1 cellular context compared by ENCODE assay signal in the genomic region with DNA sequence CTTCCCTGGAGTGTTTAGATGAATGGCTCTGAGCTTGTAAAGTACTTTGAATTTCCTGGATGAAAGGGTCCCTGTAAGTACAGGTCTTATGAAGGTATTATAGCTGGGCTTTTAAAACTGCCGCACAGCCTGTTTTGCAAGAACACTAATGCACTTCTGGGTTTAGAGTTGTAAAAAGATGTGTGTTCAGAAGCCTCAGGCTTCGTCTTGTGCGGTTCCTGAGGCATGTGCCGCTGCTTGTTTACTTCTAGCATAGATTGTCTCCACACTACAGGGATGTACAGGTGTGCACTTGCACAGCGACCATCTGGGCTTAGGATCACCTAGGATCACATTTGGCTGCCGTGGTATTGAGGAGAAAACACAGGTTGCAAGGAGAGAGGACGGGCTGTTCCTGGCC.
TF ChIP-seq lines count a peak whose summit lies in the region.

No MANE protein-coding gene starts in this region.

TF ChIP-seq in GM23338, 12 proteins besides CTCF, POLR2A, EP300 and RAD21 (continued from another document):
- TF ChIP-seq, protein P1, sequence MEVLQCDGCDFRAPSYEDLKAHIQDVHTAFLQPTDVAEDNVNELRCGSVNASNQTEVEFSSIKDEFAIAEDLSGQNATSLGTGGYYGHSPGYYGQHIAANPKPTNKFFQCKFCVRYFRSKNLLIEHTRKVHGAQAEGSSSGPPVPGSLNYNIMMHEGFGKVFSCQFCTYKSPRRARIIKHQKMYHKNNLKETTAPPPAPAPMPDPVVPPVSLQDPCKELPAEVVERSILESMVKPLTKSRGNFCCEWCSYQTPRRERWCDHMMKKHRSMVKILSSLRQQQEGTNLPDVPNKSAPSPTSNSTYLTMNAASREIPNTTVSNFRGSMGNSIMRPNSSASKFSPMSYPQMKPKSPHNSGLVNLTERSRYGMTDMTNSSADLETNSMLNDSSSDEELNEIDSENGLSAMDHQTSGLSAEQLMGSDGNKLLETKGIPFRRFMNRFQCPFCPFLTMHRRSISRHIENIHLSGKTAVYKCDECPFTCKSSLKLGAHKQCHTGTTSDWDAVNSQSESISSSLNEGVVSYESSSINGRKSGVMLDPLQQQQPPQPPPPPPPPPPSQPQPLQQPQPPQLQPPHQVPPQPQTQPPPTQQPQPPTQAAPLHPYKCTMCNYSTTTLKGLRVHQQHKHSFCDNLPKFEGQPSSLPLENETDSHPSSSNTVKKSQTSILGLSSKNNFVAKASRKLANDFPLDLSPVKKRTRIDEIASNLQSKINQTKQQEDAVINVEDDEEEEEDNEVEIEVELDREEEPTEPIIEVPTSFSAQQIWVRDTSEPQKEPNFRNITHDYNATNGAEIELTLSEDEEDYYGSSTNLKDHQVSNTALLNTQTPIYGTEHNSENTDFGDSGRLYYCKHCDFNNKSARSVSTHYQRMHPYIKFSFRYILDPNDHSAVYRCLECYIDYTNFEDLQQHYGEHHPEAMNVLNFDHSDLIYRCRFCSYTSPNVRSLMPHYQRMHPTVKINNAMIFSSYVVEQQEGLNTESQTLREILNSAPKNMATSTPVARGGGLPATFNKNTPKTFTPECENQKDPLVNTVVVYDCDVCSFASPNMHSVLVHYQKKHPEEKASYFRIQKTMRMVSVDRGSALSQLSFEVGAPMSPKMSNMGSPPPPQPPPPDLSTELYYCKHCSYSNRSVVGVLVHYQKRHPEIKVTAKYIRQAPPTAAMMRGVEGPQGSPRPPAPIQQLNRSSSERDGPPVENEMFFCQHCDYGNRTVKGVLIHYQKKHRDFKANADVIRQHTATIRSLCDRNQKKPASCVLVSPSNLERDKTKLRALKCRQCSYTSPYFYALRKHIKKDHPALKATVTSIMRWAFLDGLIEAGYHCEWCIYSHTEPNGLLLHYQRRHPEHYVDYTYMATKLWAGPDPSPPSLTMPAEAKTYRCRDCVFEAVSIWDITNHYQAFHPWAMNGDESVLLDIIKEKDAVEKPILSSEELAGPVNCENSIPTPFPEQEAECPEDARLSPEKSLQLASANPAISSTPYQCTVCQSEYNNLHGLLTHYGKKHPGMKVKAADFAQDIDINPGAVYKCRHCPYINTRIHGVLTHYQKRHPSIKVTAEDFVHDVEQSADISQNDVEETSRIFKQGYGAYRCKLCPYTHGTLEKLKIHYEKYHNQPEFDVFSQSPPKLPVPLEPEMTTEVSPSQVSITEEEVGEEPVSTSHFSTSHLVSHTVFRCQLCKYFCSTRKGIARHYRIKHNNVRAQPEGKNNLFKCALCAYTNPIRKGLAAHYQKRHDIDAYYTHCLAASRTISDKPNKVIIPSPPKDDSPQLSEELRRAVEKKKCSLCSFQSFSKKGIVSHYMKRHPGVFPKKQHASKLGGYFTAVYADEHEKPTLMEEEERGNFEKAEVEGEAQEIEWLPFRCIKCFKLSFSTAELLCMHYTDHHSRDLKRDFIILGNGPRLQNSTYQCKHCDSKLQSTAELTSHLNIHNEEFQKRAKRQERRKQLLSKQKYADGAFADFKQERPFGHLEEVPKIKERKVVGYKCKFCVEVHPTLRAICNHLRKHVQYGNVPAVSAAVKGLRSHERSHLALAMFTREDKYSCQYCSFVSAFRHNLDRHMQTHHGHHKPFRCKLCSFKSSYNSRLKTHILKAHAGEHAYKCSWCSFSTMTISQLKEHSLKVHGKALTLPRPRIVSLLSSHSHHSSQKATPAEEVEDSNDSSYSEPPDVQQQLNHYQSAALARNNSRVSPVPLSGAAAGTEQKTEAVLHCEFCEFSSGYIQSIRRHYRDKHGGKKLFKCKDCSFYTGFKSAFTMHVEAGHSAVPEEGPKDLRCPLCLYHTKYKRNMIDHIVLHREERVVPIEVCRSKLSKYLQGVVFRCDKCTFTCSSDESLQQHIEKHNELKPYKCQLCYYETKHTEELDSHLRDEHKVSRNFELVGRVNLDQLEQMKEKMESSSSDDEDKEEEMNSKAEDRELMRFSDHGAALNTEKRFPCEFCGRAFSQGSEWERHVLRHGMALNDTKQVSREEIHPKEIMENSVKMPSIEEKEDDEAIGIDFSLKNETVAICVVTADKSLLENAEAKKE (CRISPR knock-in tag; IDR thresholded peaks at IDR 0.05), result no peak
- TF ChIP-seq ZNF114 (CRISPR knock-in tag; IDR thresholded peaks at IDR 0.05), result no peak
- TF ChIP-seq EZH2phosphoT487 (IDR thresholded peaks at IDR 0.05; ENCODE audit: unreplicated experiment), result no peak
